ENCODE assay signal across 7 cellular contexts in genomic region chr16:57023541-57024249, GRCh38.
DNase-seq lines count a peak whose midpoint lies in the region; ATAC-seq lines count a peak whose summit lies in the region.

No MANE protein-coding gene starts in this region.

- peak; percentile 70 to 76 for DNase-seq in activated CD4-positive, alpha-beta T cell treated with anti-CD3 and anti-CD28 coated beads for 4 hours
- DNase-seq in activated gamma-delta T cell treated with Interleukin-2 at 50 U/mL for 16 hours (peak; percentile 87), HUDEP-2 (lab: John Stamatoyannopoulos, UW; ENCODE audit: unreplicated experiment in 76 of 76) (no peak), NCI-H2081 (lab: John Stamatoyannopoulos, UW) (no peak), GDM1 (lab: John Stamatoyannopoulos, UW) (no peak)
- peak; percentile 35 to 66 for DNase-seq in stimulated activated CD4-positive, alpha-beta T cell treated with anti-CD3 and anti-CD28 coated beads, Interleukin-12 subunit alpha, Interleukin-12 subunit beta, amount 100 ng/mL, for 24 hours (ENCODE audit: low read depth in 2 of 2)
- DNase-seq in stimulated activated naive CD8-positive, alpha-beta T cell treated with anti-CD3 and anti-CD28 coated beads, Interleukin-15, Interleukin-2, amounts not matched to agents 100 U/mL and 50 U/mL, for 24 hours: peak; percentile 85

- peak; percentile 71 for ATAC-seq in stimulated activated naive CD8-positive, alpha-beta T cell treated with anti-CD3 and anti-CD28 coated beads, Interleukin-15, Interleukin-2, amounts not matched to agents 100 U/mL and 50 U/mL, for 24 hours

Comparison
In these comparisons a context has a peak if more than half of its experiments do, and no peak if none do; other contexts are left out.
1. DNase-seq: peak in activated CD4-positive, alpha-beta T cell treated with anti-CD3 and anti-CD28 coated beads for 4 hours (2 of 2), activated gamma-delta T cell treated with Interleukin-2 at 50 U/mL for 16 hours (single experiment), stimulated activated CD4-positive, alpha-beta T cell treated with anti-CD3 and anti-CD28 coated beads, Interleukin-12 subunit alpha, Interleukin-12 subunit beta, amount 100 ng/mL, for 24 hours (2 of 2) and stimulated activated naive CD8-positive, alpha-beta T cell treated with anti-CD3 and anti-CD28 coated beads, Interleukin-15, Interleukin-2, amounts not matched to agents 100 U/mL and 50 U/mL, for 24 hours (single experiment); none in HUDEP-2 (0 of 76), NCI-H2081 (0 of 2) and GDM1 (single experiment).